Comparison of ENCODE assay signal across 16 cellular contexts in genomic region chr2:239394978-239395377, GRCh38. TPM values are rescaled to one million over a fixed set of nuclear protein-coding genes. Genes with fewer than 3 reads are reported as not detected.
DNase-seq lines count a peak whose midpoint lies in the region; FAIRE-seq and TF ChIP-seq lines count a peak whose summit lies in the region.
"Had no signal": no experiment of that assay in that cellular context is flagged by ENCODE, and none has a peak within 500 bp of the region (broad histone marks: within the 10 kb centered on the region; RNA-seq: fewer than 3 reads in every experiment).

No MANE protein-coding gene starts in this region.

- no peak for TF ChIP-seq CTCF in spleen (IDR thresholded peaks at IDR 0.05 in 8 of 11, conservative IDR thresholded peaks at IDR 0.05 in 3 of 11)

- H3K36me3 Mint-ChIP-seq in activated CD4-positive, alpha-beta memory T cell treated with anti-CD3 and anti-CD28 coated beads for 36 hours: peaks cover 5% of the 10 kb centered on the region
- peaks cover 17% of the 10 kb centered on the region for H3K36me3 Mint-ChIP-seq in activated CD4-positive, alpha-beta memory T cell treated with anti-CD3 and anti-CD28 coated beads, Interleukin-2, amount 10 ng/mL, durations not matched to agents 7 days and 5 days (ENCODE audit: low read depth)
- peaks cover 0 to 8% of the 10 kb centered on the region in 2 donors for H3K36me3 Mint-ChIP-seq in CD4-positive, alpha-beta memory T cell

- FAIRE-seq in RCC 7860 (lab: Jason Lieb, UNC): no peak
- FAIRE-seq: GM12878, GM18507 had no signal

- 77 to 95% (median 84%) methylated on average over 1 of the region's 1 CpG for WGBS in spleen, 5 donors

- CTCF ChIA-PET in activated CD4-positive, alpha-beta memory T cell treated with anti-CD3 and anti-CD28 coated beads for 36 hours (lab: Charles Lee): no interaction called here
- CTCF ChIA-PET in activated CD4-positive, alpha-beta memory T cell treated with anti-CD3 and anti-CD28 coated beads, Interleukin-2, amount 10 ng/mL, durations not matched to agents 7 days and 5 days (lab: Charles Lee): interaction anchor here (1.5 kb wide), 1 partner anchor 128 kb away, joined by 4 read pairs; no protein-coding TSS in a partner anchor
- CTCF ChIA-PET in CD4-positive, alpha-beta memory T cell (lab: Charles Lee; ENCODE audit: partially characterized antibody): interaction anchor here (1.5 to 2.4 kb wide), 2 partner anchors 14 to 128 kb away, joined by 6 to 10 read pairs; no protein-coding TSS in a partner anchor

- H3K27me3 ChIP-seq in CD4-positive, alpha-beta memory T cell (ENCODE audit: insufficient read depth, low read length): no peaks in the 10 kb centered on the region
- H3K27me3 ChIP-seq in spleen (replicated peaks in 1 of 7): no peaks in the 10 kb centered on the region

- H3K4me3 ChIP-seq in CD4-positive, alpha-beta memory T cell (ENCODE audit: low read length in 2 of 2): no peak overlapping the region
- H3K4me3 ChIP-seq in spleen: no peak overlapping the region
- H3K4me3 ChIP-seq: GM12878 had no signal

- peak; percentile 0 for DNase-seq in activated CD4-positive, alpha-beta memory T cell treated with anti-CD3 and anti-CD28 coated beads for 36 hours
- no peak for DNase-seq in activated CD4-positive, alpha-beta memory T cell treated with anti-CD3 and anti-CD28 coated beads, Interleukin-2, amount 10 ng/mL, durations not matched to agents 7 days and 5 days
- no peak for DNase-seq in CD4-positive, alpha-beta memory T cell
- DNase-seq in mesenteric fat pad (ENCODE audit: low spot score) (peak; percentile 45), spleen (peak; percentile 35), NCI-H510A (lab: John Stamatoyannopoulos, UW) (no peak), RCC 7860 (ENCODE audit: low spot score) (no peak), germinal center (ENCODE audit: low spot score) (no peak)
- DNase-seq: 8988T, Calu3, IMR-90, MV-4-11, NCI-H1417 treated with DMSO at 0.1 percent for 48 hours had no signal

- H3K4me1 ChIP-seq in CD4-positive, alpha-beta memory T cell (ENCODE audit: insufficient read depth, low read length): peaks cover 21% of the 10 kb centered on the region
- H3K4me1 ChIP-seq in spleen: peaks cover 22 to 71% (median 40%) of the 10 kb centered on the region in 6 donors

- no peaks in the 10 kb centered on the region for H3K36me3 ChIP-seq in CD4-positive, alpha-beta memory T cell (ENCODE audit: insufficient read depth, low read length)
- peaks cover 0 to 13% (median 0%) of the 10 kb centered on the region in 6 donors for H3K36me3 ChIP-seq in spleen

- no peak overlapping the region for H3K4me3 Mint-ChIP-seq in activated CD4-positive, alpha-beta memory T cell treated with anti-CD3 and anti-CD28 coated beads for 36 hours
- H3K4me3 Mint-ChIP-seq in activated CD4-positive, alpha-beta memory T cell treated with anti-CD3 and anti-CD28 coated beads, Interleukin-2, amount 10 ng/mL, durations not matched to agents 7 days and 5 days: no peak overlapping the region
- H3K4me3 Mint-ChIP-seq in CD4-positive, alpha-beta memory T cell: peak overlapping the region in 1 of 8 donors; percentile 31
- H3K4me3 Mint-ChIP-seq: CD14-positive monocyte had no signal

- POLR2A ChIA-PET in activated CD4-positive, alpha-beta memory T cell treated with anti-CD3 and anti-CD28 coated beads for 36 hours (lab: Charles Lee): interaction anchor here (0.6 kb wide), 1 partner anchor 8 kb away, joined by 3 read pairs; no protein-coding TSS in a partner anchor
- POLR2A ChIA-PET in activated CD4-positive, alpha-beta memory T cell treated with anti-CD3 and anti-CD28 coated beads, Interleukin-2, amount 10 ng/mL, durations not matched to agents 7 days and 5 days (lab: Charles Lee): interaction anchor here (1.3 kb wide), 1 partner anchor 97 kb away, joined by 3 read pairs; no protein-coding TSS in a partner anchor
- POLR2A ChIA-PET in CD4-positive, alpha-beta memory T cell (lab: Charles Lee; ENCODE audit: partially characterized antibody): no interaction called here

- H3K9me3 Mint-ChIP-seq in activated CD4-positive, alpha-beta memory T cell treated with anti-CD3 and anti-CD28 coated beads for 36 hours: no peaks in the 10 kb centered on the region
- H3K9me3 Mint-ChIP-seq in activated CD4-positive, alpha-beta memory T cell treated with anti-CD3 and anti-CD28 coated beads, Interleukin-2, amount 10 ng/mL, durations not matched to agents 7 days and 5 days: no peaks in the 10 kb centered on the region
- peaks cover 0 to 2% (median 0%) of the 10 kb centered on the region in 8 donors for H3K9me3 Mint-ChIP-seq in CD4-positive, alpha-beta memory T cell

- intact Hi-C loops in activated CD4-positive, alpha-beta memory T cell treated with anti-CD3 and anti-CD28 coated beads for 36 hours (cut with micrococcal nuclease): loop anchor here (10.0 kb wide), 1 partner anchor 250 kb away; no protein-coding TSS in a partner anchor
- intact Hi-C loops in CD4-positive, alpha-beta memory T cell (cut with micrococcal nuclease): no loop called here
- intact Hi-C loops in spleen (cut with DNase I; ENCODE audit: low total_unique reads): no loop called here

- no peak overlapping the region for H3K27ac Mint-ChIP-seq in activated CD4-positive, alpha-beta memory T cell treated with anti-CD3 and anti-CD28 coated beads for 36 hours
- H3K27ac Mint-ChIP-seq in activated CD4-positive, alpha-beta memory T cell treated with anti-CD3 and anti-CD28 coated beads, Interleukin-2, amount 10 ng/mL, durations not matched to agents 7 days and 5 days: no peak overlapping the region
- H3K27ac Mint-ChIP-seq in CD4-positive, alpha-beta memory T cell: peak overlapping the region in 4 of 7 donors; percentile 23 to 81 (median 33)

- H3K4me1 Mint-ChIP-seq in activated CD4-positive, alpha-beta memory T cell treated with anti-CD3 and anti-CD28 coated beads for 36 hours (ENCODE audit: low read depth): peaks cover 28% of the 10 kb centered on the region
- peaks cover 36% of the 10 kb centered on the region for H3K4me1 Mint-ChIP-seq in activated CD4-positive, alpha-beta memory T cell treated with anti-CD3 and anti-CD28 coated beads, Interleukin-2, amount 10 ng/mL, durations not matched to agents 7 days and 5 days
- peaks cover 20 to 48% (median 33%) of the 10 kb centered on the region in 4 donors for H3K4me1 Mint-ChIP-seq in CD4-positive, alpha-beta memory T cell

- no peaks in the 10 kb centered on the region for H3K27me3 Mint-ChIP-seq in activated CD4-positive, alpha-beta memory T cell treated with anti-CD3 and anti-CD28 coated beads for 36 hours
- no peaks in the 10 kb centered on the region for H3K27me3 Mint-ChIP-seq in activated CD4-positive, alpha-beta memory T cell treated with anti-CD3 and anti-CD28 coated beads, Interleukin-2, amount 10 ng/mL, durations not matched to agents 7 days and 5 days
- no peaks in the 10 kb centered on the region for H3K27me3 Mint-ChIP-seq in CD4-positive, alpha-beta memory T cell

- no peak for TF ChIP-seq POLR2A in spleen (IDR thresholded peaks at IDR 0.05)

- H3K9me3 ChIP-seq in CD4-positive, alpha-beta memory T cell (ENCODE audit: control insufficient read depth in 1 of 2, low read length in 2 of 2): no peaks in the 10 kb centered on the region
- no peaks in the 10 kb centered on the region for H3K9me3 ChIP-seq in spleen

- H3K27ac ChIP-seq in CD4-positive, alpha-beta memory T cell (ENCODE audit: low read depth, low read length): no peak overlapping the region
- H3K27ac ChIP-seq in spleen: no peak overlapping the region

RNA-seq across cellular contexts. Expression of gene HDAC4, which starts 5.8 kb away (rescaled TPM):
- 10 to 100 TPM; 30.0 to 35.8 TPM for total RNA-seq in activated CD4-positive, alpha-beta memory T cell treated with anti-CD3 and anti-CD28 coated beads for 36 hours
- total RNA-seq in activated CD4-positive, alpha-beta memory T cell treated with anti-CD3 and anti-CD28 coated beads, Interleukin-2, amount 10 ng/mL, durations not matched to agents 7 days and 5 days: 10 to 100 TPM; 64.8 to 67.4 TPM
- 10 to 100 TPM; 50.2 to 59.7 TPM for total RNA-seq in CD4-positive, alpha-beta memory T cell
- 10 to 100 TPM in 1 of 2 donors, 1 to 10 TPM in 1; 1.4 to 10.6 TPM for polyA plus RNA-seq in CD4-positive, alpha-beta memory T cell
- 44.9 TPM for total RNA-seq in mesenteric fat pad
- 100 to 1,000 TPM in 2 of 7 donors, 10 to 100 TPM in 5; 58.0 to 122 (median 79.4) TPM for total RNA-seq in spleen
- 10 to 100 TPM in 1 of 3 donors, 1 to 10 TPM in 2; 3.2 to 10.1 (median 3.8) TPM for polyA plus RNA-seq in spleen

Comparison
In these comparisons a context has a peak if more than half of its experiments do, and no peak if none do; other contexts are left out.
1. DNase-seq: peak in activated CD4-positive, alpha-beta memory T cell treated with anti-CD3 and anti-CD28 coated beads for 36 hours (single experiment), mesenteric fat pad (single experiment) and spleen (single experiment); none in activated CD4-positive, alpha-beta memory T cell treated with anti-CD3 and anti-CD28 coated beads, Interleukin-2, amount 10 ng/mL, durations not matched to agents 7 days and 5 days (single experiment), CD4-positive, alpha-beta memory T cell (0 of 5), NCI-H510A (single experiment), RCC 7860 (single experiment) and germinal center (single experiment).
2. H3K27ac Mint-ChIP-seq: peak in CD4-positive, alpha-beta memory T cell (4 of 7); none in activated CD4-positive, alpha-beta memory T cell treated with anti-CD3 and anti-CD28 coated beads for 36 hours (single experiment) and activated CD4-positive, alpha-beta memory T cell treated with anti-CD3 and anti-CD28 coated beads, Interleukin-2, amount 10 ng/mL, durations not matched to agents 7 days and 5 days (single experiment).